8 cellular contexts compared by ENCODE assay signal in the genomic region with DNA sequence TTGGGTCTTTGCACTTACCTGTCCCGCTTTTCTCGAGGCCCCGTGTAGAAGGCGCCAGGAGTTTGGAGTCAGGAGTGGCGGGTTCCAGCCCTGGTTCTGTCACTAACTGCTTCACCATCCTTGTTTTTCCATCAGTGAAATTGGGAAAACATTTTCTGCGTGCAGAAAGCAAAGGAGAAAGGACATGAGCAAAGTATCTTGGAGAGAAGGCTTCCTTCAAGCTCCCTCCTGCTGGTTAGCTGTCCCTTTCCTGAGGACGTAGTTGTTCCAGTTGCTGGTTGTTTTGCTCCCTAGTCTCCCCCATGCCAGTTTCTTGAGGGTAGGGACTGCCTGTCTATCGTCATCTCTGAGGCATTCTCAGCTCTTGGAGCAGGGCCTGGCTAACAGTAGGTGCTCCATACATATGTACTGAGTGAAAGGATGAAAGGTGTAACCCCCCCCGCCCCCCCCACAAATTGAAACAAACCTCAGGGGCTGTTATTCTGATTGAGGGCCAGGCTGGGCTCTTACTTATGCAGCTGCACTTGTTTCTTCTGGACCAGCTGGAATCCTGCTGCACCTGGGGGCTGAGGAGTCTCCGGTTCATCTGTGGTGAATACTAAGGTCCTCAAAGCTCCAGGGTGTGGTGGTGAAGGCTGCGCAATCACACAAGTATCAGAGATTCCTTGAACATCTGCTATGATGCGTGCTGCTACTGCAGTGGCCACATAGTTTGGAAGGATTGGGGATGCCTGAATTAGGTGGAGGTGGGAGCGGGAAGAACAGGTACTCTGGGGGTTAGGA. TPM values are rescaled to one million over a fixed set of nuclear protein-coding genes. Genes with fewer than 3 reads are reported as not detected.
DNase-seq lines count a peak whose midpoint lies in the region; ATAC-seq and TF ChIP-seq lines count a peak whose summit lies in the region.

No MANE protein-coding gene starts in this region.

- no peak for DNase-seq in T-helper 2 cell treated with Interferon-gamma antibody and Interleukin-4, amounts not matched to agents 5 μg/mL and 100 μg/mL, for 36 hours (ENCODE audit: low spot score)
- DNase-seq in T-helper 2 cell (no peak), Peyer's patch (no peak), fibroblast of gingiva (ENCODE audit: low read depth) (peak; percentile 52), gastrocnemius medialis (peak in 1 of 2 donors; percentile 40), GM19238 (ENCODE audit: insufficient read length, low spot score) (no peak), HUDEP-2 (lab: John Stamatoyannopoulos, UW; ENCODE audit: unreplicated experiment in 76 of 76) (no peak)

- in situ Hi-C loops in gastrocnemius medialis (cut with MboI; ENCODE audit: low sequenced_read_pairs in 4 of 4), result no loop called here

- H3K36me3 Mint-ChIP-seq in T-helper 2 cell treated with Interferon-gamma antibody and Interleukin-4, amounts not matched to agents 5 μg/mL and 100 μg/mL, for 36 hours (ENCODE audit: low read depth), result peaks cover 29% of the 10 kb centered on the region

- no peak for TF ChIP-seq POLR2A in Peyer's patch (IDR thresholded peaks at IDR 0.05)
- TF ChIP-seq POLR2A in gastrocnemius medialis (IDR thresholded peaks at IDR 0.05), result no peak

- intact Hi-C loops in gastrocnemius medialis (cut with DNase I; ENCODE audit: low total_unique reads), result loop anchor here (2.0 to 10.0 kb wide), 3 partner anchors 21 to 335 kb away; partner anchors contain the start of genes DCTN4 and RBM22

- TF ChIP-seq CTCF in Peyer's patch (IDR thresholded peaks at IDR 0.05) (no peak), gastrocnemius medialis (IDR thresholded peaks at IDR 0.05 in 4 of 5, conservative IDR thresholded peaks at IDR 0.05 in 1 of 5) (no peak)

- no peaks in the 10 kb centered on the region for H3K27me3 ChIP-seq in Peyer's patch
- H3K27me3 ChIP-seq in gastrocnemius medialis, result no peaks in the 10 kb centered on the region

- H3K4me3 Mint-ChIP-seq in T-helper 2 cell treated with Interferon-gamma antibody and Interleukin-4, amounts not matched to agents 5 μg/mL and 100 μg/mL, for 36 hours, result peak overlapping the region; percentile 100

- H3K27ac ChIP-seq in Peyer's patch, result peak overlapping the region; percentile 81 to 95 (median 90)
- peak overlapping the region; percentile 81 to 87 (median 84) for H3K27ac ChIP-seq in gastrocnemius medialis

- peak overlapping the region; percentile 95 for H3K27ac Mint-ChIP-seq in T-helper 2 cell treated with Interferon-gamma antibody and Interleukin-4, amounts not matched to agents 5 μg/mL and 100 μg/mL, for 36 hours

- H3K9me3 ChIP-seq in Peyer's patch (no peaks in the 10 kb centered on the region), gastrocnemius medialis (no peaks in the 10 kb centered on the region)

- no peaks in the 10 kb centered on the region for H3K36me3 ChIP-seq in Peyer's patch
- H3K36me3 ChIP-seq in gastrocnemius medialis, result no peaks in the 10 kb centered on the region

- H3K27me3 Mint-ChIP-seq in T-helper 2 cell treated with Interferon-gamma antibody and Interleukin-4, amounts not matched to agents 5 μg/mL and 100 μg/mL, for 36 hours (ENCODE audit: low read depth), result no peaks in the 10 kb centered on the region

- no peaks in the 10 kb centered on the region for H3K9me3 Mint-ChIP-seq in T-helper 2 cell treated with Interferon-gamma antibody and Interleukin-4, amounts not matched to agents 5 μg/mL and 100 μg/mL, for 36 hours

- H3K4me1 Mint-ChIP-seq in T-helper 2 cell treated with Interferon-gamma antibody and Interleukin-4, amounts not matched to agents 5 μg/mL and 100 μg/mL, for 36 hours (ENCODE audit: low read depth), result peaks cover 55% of the 10 kb centered on the region

- H3K4me3 ChIP-seq in Peyer's patch (peak overlapping the region; percentile 67 to 89 (median 73)), gastrocnemius medialis (peak overlapping the region; percentile 72 to 91 (median 78))

- H3K4me1 ChIP-seq in Peyer's patch, result peaks cover 0 to 54% (median 21%) of the 10 kb centered on the region in 4 donors
- H3K4me1 ChIP-seq in gastrocnemius medialis, result peaks cover 21 to 31% of the 10 kb centered on the region in 2 donors

- no peak for ATAC-seq in gastrocnemius medialis
- ATAC-seq in GM19328 (IDR thresholded peaks at IDR 0.05; ENCODE audit: unreplicated experiment), result no peak

RNA-seq across cellular contexts. Expression of gene SMIM3, which starts 1.0 kb away (rescaled TPM):
- total RNA-seq in Peyer's patch, result 10 to 100 TPM; 12.7 to 82.5 (median 23.6) TPM
- total RNA-seq in gastrocnemius medialis, result 10 to 100 TPM; 14.2 to 17.9 (median 15.4) TPM

RNA-seq across cellular contexts. Expression of gene DCTN4, which starts 20.8 kb away (rescaled TPM):
- 10 to 100 TPM; 41.7 to 75.9 (median 54.1) TPM for total RNA-seq in Peyer's patch
- 10 to 100 TPM; 66.6 to 92.6 (median 72.8) TPM for total RNA-seq in gastrocnemius medialis
